Comparison of ENCODE assay signal across 19 cellular contexts in the genomic region with DNA sequence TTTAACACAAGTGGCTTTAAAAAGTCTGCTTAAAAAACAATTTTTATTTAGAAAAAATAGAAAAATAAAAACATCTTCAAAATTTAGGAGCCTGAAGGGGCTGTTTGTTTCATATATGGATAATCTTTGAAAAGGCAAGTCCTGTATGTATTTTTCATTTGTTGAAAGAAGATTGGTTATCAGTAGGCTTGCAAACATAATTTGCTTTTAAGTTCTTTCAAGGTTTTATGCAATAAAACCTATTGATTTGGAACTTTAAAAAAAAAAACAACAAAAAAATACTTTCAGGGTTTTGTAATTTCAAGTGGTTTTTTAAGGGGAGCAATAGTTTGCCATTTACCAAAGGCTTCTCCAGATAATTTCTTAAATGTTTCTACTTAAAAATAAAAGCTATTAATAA. TPM values are rescaled to one million over a fixed set of nuclear protein-coding genes. Genes with fewer than 3 reads are reported as not detected.
A peak's percentile ranks its signal among the peaks of the same experiment; 100 is the strongest.
DNase-seq lines count a peak whose midpoint lies in the region; ATAC-seq, FAIRE-seq and TF ChIP-seq lines count a peak whose summit lies in the region.
"Had no signal": no experiment of that assay in that cellular context is flagged by ENCODE, and none has a peak within 500 bp of the region (broad histone marks: within the 10 kb centered on the region; RNA-seq: fewer than 3 reads in every experiment).

No MANE protein-coding gene starts in this region.

- H3K36me3 ChIP-seq in HepG2 (replicated peaks in 1 of 2; ENCODE audit: control insufficient read depth in 1 of 2, insufficient read depth in 2 of 2, low read length in 2 of 2) (peaks cover 4 to 13% of the 10 kb centered on the region in 2 experiments), small intestine (ENCODE audit: control insufficient read depth in 2 of 2, insufficient read depth in 2 of 2, low read length in 2 of 2) (peaks cover 3 to 11% of the 10 kb centered on the region in 2 donors)

- CTCF ChIA-PET in HepG2 (lab: Yijun Ruan, JAX; ENCODE audit: low intra/inter-chr PET ratio, low total read pairs), result no interaction called here

- H3K4me1 ChIP-seq in HepG2 (ENCODE audit: insufficient read depth, low read length) (peaks cover 59% of the 10 kb centered on the region), small intestine (ENCODE audit: control insufficient read depth in 2 of 2, insufficient read depth in 1 of 2, low read depth in 1 of 2, low read length in 1 of 2) (no peaks in the 10 kb centered on the region)
- H3K4me1 ChIP-seq: BLaER1 treated with 17β-estradiol and CSF1 and Interleukin-3, amounts not matched to agents 10 nM and 100 nM had no signal

- no peak overlapping the region for H3K9ac ChIP-seq in HepG2 (ENCODE audit: insufficient read depth, low read depth, low read length)
- H3K9ac ChIP-seq: BLaER1 treated with 17β-estradiol and CSF1 and Interleukin-3, amounts not matched to agents 10 nM and 100 nM had no signal

- intact Hi-C loops in HepG2 (cut with micrococcal nuclease; ENCODE audit: unreplicated experiment), result no loop called here

- TF ChIP-seq CTCF in HepG2 (CRISPR knock-in tag; IDR thresholded peaks at IDR 0.05), result no peak

- H3K79me2 ChIP-seq in HepG2 (ENCODE audit: insufficient read depth, low read length), result no peaks in the 10 kb centered on the region

- no peak for TF ChIP-seq POLR2A in HepG2 (IDR thresholded peaks at IDR 0.05; ENCODE audit: insufficient read depth in 1 of 2, low read depth in 2 of 2, low read length in 2 of 2)

- no peak for DNase-seq in RCC 7860 (ENCODE audit: low spot score)
- DNase-seq in HepG2 (ENCODE audit: low spot score), result peak; percentile 19
- no peak for DNase-seq in small intestine
- DNase-seq in nucleus accumbens (lab: John Stamatoyannopoulos, UW), result no peak
- DNase-seq: CD4-positive, alpha-beta T cell; CD8-positive, alpha-beta memory T cell; DMS 273 treated with DMSO at 0.1 percent for 48 hours; DMS79; EL; GF-D8; GOT3; HFFc6 had no signal

- TF ChIP-seq EP300 in HepG2 (IDR thresholded peaks at IDR 0.05; ENCODE audit: low read depth in 2 of 2, low read length in 2 of 2), result peak in 1 of 2 experiments; percentile 61; a peak in 2 of 4 replicates
- TF ChIP-seq EP300 in HepG2 (CRISPR knock-in tag; IDR thresholded peaks at IDR 0.05; ENCODE audit: borderline replicate concordance), result no peak

- H4K20me1 ChIP-seq in HepG2 (ENCODE audit: insufficient read depth, low read length), result no peaks in the 10 kb centered on the region

- H3K9me3 ChIP-seq in HepG2 (ENCODE audit: low read length) (no peaks in the 10 kb centered on the region), small intestine (ENCODE audit: control insufficient read depth, low read depth) (no peaks in the 10 kb centered on the region)
- H3K9me3 ChIP-seq: BLaER1 treated with 17β-estradiol and CSF1 and Interleukin-3, amounts not matched to agents 10 nM and 100 nM; HAP-1 had no signal

- ATAC-seq in HepG2, result no peak
- ATAC-seq in GM21423 (IDR thresholded peaks at IDR 0.05; ENCODE audit: unreplicated experiment), result no peak
- no peak for ATAC-seq in GM19463 (IDR thresholded peaks at IDR 0.05; ENCODE audit: unreplicated experiment)

- H3K4me3 ChIP-seq in HepG2 (replicated peaks in 1 of 3; ENCODE audit: insufficient read depth in 1 of 3, low read depth in 2 of 3, low read length in 3 of 3), result peak overlapping the region in 1 of 3 experiments; percentile 1; a peak in 1 of 6 replicates
- no peak overlapping the region for H3K4me3 ChIP-seq in small intestine (ENCODE audit: low read depth in 1 of 2, low read length in 2 of 2)
- H3K4me3 ChIP-seq: BLaER1 treated with 17β-estradiol and CSF1 and Interleukin-3, amounts not matched to agents 10 nM and 100 nM; HAP-1 had no signal

- no peak for TF ChIP-seq RAD21 in HepG2 (CRISPR knock-in tag; IDR thresholded peaks at IDR 0.05)

- H2AFZ ChIP-seq in HepG2 (ENCODE audit: low read length), result no peak overlapping the region

- FAIRE-seq in RCC 7860 (lab: Jason Lieb, UNC), result peak; percentile 32
- no peak for FAIRE-seq in HepG2 (lab: Jason Lieb, UNC)
- FAIRE-seq in small intestine (lab: Jason Lieb, UNC), result peak; percentile 36
- FAIRE-seq: D721Med, GM12891 had no signal

- in situ Hi-C loops in HepG2 (cut with HindIII; ENCODE audit: extremely low pct_ligation_motif_present, low pct_unique_long_range_greater_than_20kb), result no loop called here

- 0 out of 2 replicates have a peak overlapping the region, but pooled peaks have one; percentile 10 for H3K4me2 ChIP-seq in HepG2 (ENCODE audit: low read depth, low read length)
- H3K4me2 ChIP-seq: BLaER1 treated with 17β-estradiol and CSF1 and Interleukin-3, amounts not matched to agents 10 nM and 100 nM had no signal

- no TSS peak for BruUV-seq in HepG2 (replicated peaks; lab: Mats Ljungman, UMichigan)

- no peaks in the 10 kb centered on the region for H3K27me3 ChIP-seq in HepG2 (ENCODE audit: control insufficient read depth in 1 of 2, insufficient read depth in 2 of 2, low read length in 2 of 2)
- no peaks in the 10 kb centered on the region for H3K27me3 ChIP-seq in small intestine (ENCODE audit: control insufficient read depth in 2 of 2, insufficient read depth in 2 of 2, low read length in 2 of 2)
- H3K27me3 ChIP-seq: BLaER1 treated with 17β-estradiol and CSF1 and Interleukin-3, amounts not matched to agents 10 nM and 100 nM had no signal

- POLR2A ChIA-PET in HepG2 (lab: Yijun Ruan, JAX), result no interaction called here

- H3K27ac ChIP-seq in HepG2 (ENCODE audit: extremely low read length, insufficient read depth, low read length) (peak overlapping the region; percentile 62), small intestine (ENCODE audit: low read depth in 1 of 2, low read length in 1 of 2) (no peak overlapping the region)
- H3K27ac ChIP-seq: BLaER1 treated with 17β-estradiol and CSF1 and Interleukin-3, amounts not matched to agents 10 nM and 100 nM had no signal

TF ChIP-seq in HepG2, 621 proteins besides CTCF, POLR2A, EP300 and RAD21 (continues in another document):
- TF ChIP-seq, protein P1, sequence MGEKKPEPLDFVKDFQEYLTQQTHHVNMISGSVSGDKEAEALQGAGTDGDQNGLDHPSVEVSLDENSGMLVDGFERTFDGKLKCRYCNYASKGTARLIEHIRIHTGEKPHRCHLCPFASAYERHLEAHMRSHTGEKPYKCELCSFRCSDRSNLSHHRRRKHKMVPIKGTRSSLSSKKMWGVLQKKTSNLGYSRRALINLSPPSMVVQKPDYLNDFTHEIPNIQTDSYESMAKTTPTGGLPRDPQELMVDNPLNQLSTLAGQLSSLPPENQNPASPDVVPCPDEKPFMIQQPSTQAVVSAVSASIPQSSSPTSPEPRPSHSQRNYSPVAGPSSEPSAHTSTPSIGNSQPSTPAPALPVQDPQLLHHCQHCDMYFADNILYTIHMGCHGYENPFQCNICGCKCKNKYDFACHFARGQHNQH (CRISPR knock-in tag; IDR thresholded peaks at IDR 0.05), result no peak
- TF ChIP-seq TCF7 (IDR thresholded peaks at IDR 0.05; ENCODE audit: low read depth), result peak; percentile 64; the same call in 1 of the 2 replicates

RNA-seq across cellular contexts. Expression of gene MPLKIP, which starts 35.6 kb away (rescaled TPM):
- total RNA-seq in HepG2 (2016; rRNA removed; fragmentation: Illumina TruSeq; extraction: Trizol), result 45.7 and 66.9 TPM in 2 replicates
- total RNA-seq in HepG2 (2016; cell fraction: cytosol; rRNA removed; fragmentation: Illumina TruSeq; extraction: Trizol; ENCODE audit: low read depth), result 21.7 and 22.6 TPM in 2 replicates
- 46.3 and 71.1 TPM in 2 replicates for total RNA-seq in HepG2 (2016; cell fraction: insoluble cytoplasmic fraction; rRNA removed; fragmentation: Illumina TruSeq; extraction: Trizol)
- total RNA-seq in HepG2 (2016; cell fraction: membrane; rRNA removed; fragmentation: Illumina TruSeq; extraction: Trizol), result 23.7 and 24.4 TPM in 2 replicates
- 24.6 and 25.6 TPM in 2 replicates for total RNA-seq in HepG2 (2016; cell fraction: nucleus; rRNA removed; fragmentation: Illumina TruSeq; extraction: Trizol)
- polyA plus RNA-seq in HepG2 (2011; rRNA removed), result 38.2 and 40.1 TPM in 2 replicates
- 49.9 and 73.9 TPM in 2 replicates for polyA plus RNA-seq in HepG2 (2011; cell fraction: cytosol; rRNA removed)
- 17.1 and 18.1 TPM in 2 replicates for polyA plus RNA-seq in HepG2 (2011; cell fraction: nucleus; rRNA removed)
- polyA plus RNA-seq in HepG2 (2012), result 49.0 and 60.4 TPM in 2 replicates
- 33.5 and 39.5 TPM in 2 replicates for polyA plus RNA-seq in HepG2 (2016; cell fraction: cytosol; fragmentation: Illumina TruSeq; extraction: Trizol; ENCODE audit: low read depth)
- polyA plus RNA-seq in HepG2 (2016; cell fraction: insoluble cytoplasmic fraction; fragmentation: Illumina TruSeq; extraction: Trizol; ENCODE audit: low read depth), result 120 and 138 TPM in 2 replicates
- 33.4 and 35.3 TPM in 2 replicates for polyA plus RNA-seq in HepG2 (2016; cell fraction: membrane; fragmentation: Illumina TruSeq; extraction: Trizol; ENCODE audit: low read depth)
- 50.0 and 60.7 TPM in 2 replicates for polyA plus RNA-seq in HepG2 (2016; cell fraction: nucleus; fragmentation: Illumina TruSeq; extraction: Trizol; ENCODE audit: insufficient read depth, low read depth)
- polyA minus RNA-seq in HepG2 (2011; rRNA and poly(A)+ RNA removed; ENCODE audit: low replicate concordance), result 4.0 and 9.3 TPM in 2 replicates
- polyA minus RNA-seq in HepG2 (2011; cell fraction: cytosol; rRNA and poly(A)+ RNA removed), result 14.3 and 14.7 TPM in 2 replicates
- 8.8 and 10.3 TPM in 2 replicates for polyA minus RNA-seq in HepG2 (2011; cell fraction: nucleus; rRNA and poly(A)+ RNA removed)
- polyA plus RNA-seq in small intestine, result 10 to 100 TPM; 36.2 to 52.1 (median 46.9) TPM

RNA-seq across cellular contexts. Expression of gene SUGCT, which starts 36.0 kb away (rescaled TPM):
- total RNA-seq in HepG2 (2016; rRNA removed; fragmentation: Illumina TruSeq; extraction: Trizol), result 22.2 and 23.6 TPM in 2 replicates
- 5.1 and 5.8 TPM in 2 replicates for total RNA-seq in HepG2 (2016; cell fraction: cytosol; rRNA removed; fragmentation: Illumina TruSeq; extraction: Trizol; ENCODE audit: low read depth)
- 24.7 and 27.2 TPM in 2 replicates for total RNA-seq in HepG2 (2016; cell fraction: insoluble cytoplasmic fraction; rRNA removed; fragmentation: Illumina TruSeq; extraction: Trizol)
- 6.1 and 7.0 TPM in 2 replicates for total RNA-seq in HepG2 (2016; cell fraction: membrane; rRNA removed; fragmentation: Illumina TruSeq; extraction: Trizol)
- total RNA-seq in HepG2 (2016; cell fraction: nucleus; rRNA removed; fragmentation: Illumina TruSeq; extraction: Trizol), result 25.6 and 32.2 TPM in 2 replicates
- polyA plus RNA-seq in HepG2 (2011; rRNA removed) (8.7 and 10.1 TPM in 2 replicates), small intestine (1 to 10 TPM in 2 of 3 donors, under 1 TPM in 1; 0.54 to 3.6 (median 1.4) TPM)
- polyA plus RNA-seq in HepG2 (2011; cell fraction: cytosol; rRNA removed), result 6.7 and 7.3 TPM in 2 replicates
- polyA plus RNA-seq in HepG2 (2011; cell fraction: nucleus; rRNA removed), result 3.8 TPM in 2 replicates
- 10.0 and 13.8 TPM in 2 replicates for polyA plus RNA-seq in HepG2 (2012)
- polyA plus RNA-seq in HepG2 (2016; cell fraction: cytosol; fragmentation: Illumina TruSeq; extraction: Trizol; ENCODE audit: low read depth), result 3.3 and 3.9 TPM in 2 replicates
- 20.0 and 24.7 TPM in 2 replicates for polyA plus RNA-seq in HepG2 (2016; cell fraction: insoluble cytoplasmic fraction; fragmentation: Illumina TruSeq; extraction: Trizol; ENCODE audit: low read depth)
- polyA plus RNA-seq in HepG2 (2016; cell fraction: membrane; fragmentation: Illumina TruSeq; extraction: Trizol; ENCODE audit: low read depth), result 5.1 and 5.6 TPM in 2 replicates
- polyA plus RNA-seq in HepG2 (2016; cell fraction: nucleus; fragmentation: Illumina TruSeq; extraction: Trizol; ENCODE audit: insufficient read depth, low read depth), result 12.5 and 13.2 TPM in 2 replicates
- polyA minus RNA-seq in HepG2 (2011; rRNA and poly(A)+ RNA removed; ENCODE audit: low replicate concordance), result 0.09 and 6.1 TPM in 2 replicates
- polyA minus RNA-seq in HepG2 (2011; cell fraction: cytosol; rRNA and poly(A)+ RNA removed), result 3.9 and 4.1 TPM in 2 replicates
- 43.1 and 46.1 TPM in 2 replicates for polyA minus RNA-seq in HepG2 (2011; cell fraction: nucleus; rRNA and poly(A)+ RNA removed)
- polyA plus RNA-seq: CD14-positive monocyte had no signal
